26 cellular contexts compared by ENCODE assay signal in genomic region chr13:110056640-110057039, GRCh38.
"Had no signal": no experiment of that assay in that cellular context is flagged by ENCODE, and none has a peak within 500 bp of the region (broad histone marks: within the 10 kb centered on the region; RNA-seq: fewer than 3 reads in every experiment).

No MANE protein-coding gene starts in this region.

- H3K4me3 ChIP-seq: SK-N-MC had no signal

- H3K27ac Mint-ChIP-seq: activated B cell treated with CpG ODN at 0.5 μM for 24 hours; activated CD4-positive, alpha-beta memory T cell treated with anti-CD3 and anti-CD28 coated beads, Interleukin-2, amount 10 ng/mL, durations not matched to agents 7 days and 5 days; activated naive CD4-positive, alpha-beta T cell treated with anti-CD3 and anti-CD28 coated beads for 36 hours; activated naive CD8-positive, alpha-beta T cell; activated T-helper 17 cell treated with anti-CD3 and anti-CD28 coated beads, Interleukin-2, amount 50 U/mL, for 72 hours; T-cell had no signal

- H3K27me3 Mint-ChIP-seq: activated B cell treated with CpG ODN at 0.5 μM for 24 hours; activated CD4-positive, alpha-beta memory T cell treated with anti-CD3 and anti-CD28 coated beads, Interleukin-2, amount 10 ng/mL, durations not matched to agents 7 days and 5 days had no signal

- H3K36me3 Mint-ChIP-seq: activated naive CD8-positive, alpha-beta T cell; T-cell had no signal

- H3K27ac ChIP-seq: SK-N-MC had no signal

- H3K4me1 Mint-ChIP-seq: activated B cell treated with CpG ODN at 0.5 μM for 24 hours; activated T-helper 17 cell treated with anti-CD3 and anti-CD28 coated beads, Interleukin-2, amount 50 U/mL, for 72 hours had no signal

- DNase-seq: activated B cell treated with CpG ODN at 0.5 μM for 24 hours; activated CD4-positive, alpha-beta memory T cell treated with anti-CD3 and anti-CD28 coated beads, Interleukin-2, amount 10 ng/mL, durations not matched to agents 7 days and 5 days; activated CD4-positive, alpha-beta T cell treated with anti-CD3 and anti-CD28 coated beads, Interleukin-2, amount 50 U/mL, for 1 hour; activated gamma-delta T cell; activated naive CD4-positive, alpha-beta T cell treated with anti-CD3 and anti-CD28 coated beads for 36 hours; activated T-cell treated with anti-CD3 and anti-CD28 coated beads for 4 hours; activated T-cell treated with anti-CD3 and anti-CD28 coated beads, Interleukin-2, amount 50 U/mL, for 48 hours; MV-4-11; NCI-H1092 treated with DMSO at 0.1 percent for 48 hours; NCI-H1436; NCI-H1694 treated with DMSO at 0.1 percent for 48 hours; NCI-H2081; NCI-H510A treated with DMSO at 0.1 percent for 48 hours; NCI-H69; NK-92 treated with Interleukin-12 subunit alpha and Interleukin-12 subunit beta, amount 100 ng/mL, for 24 hours; OCI-M1; RPMI8226; T-cell; T-helper 2 cell; T1000 had no signal

- FAIRE-seq: TTC549 had no signal

- H3K4me3 Mint-ChIP-seq: activated B cell treated with CpG ODN at 0.5 μM for 24 hours; activated CD4-positive, alpha-beta memory T cell treated with anti-CD3 and anti-CD28 coated beads, Interleukin-2, amount 10 ng/mL, durations not matched to agents 7 days and 5 days; activated naive CD4-positive, alpha-beta T cell treated with anti-CD3 and anti-CD28 coated beads for 36 hours; activated naive CD8-positive, alpha-beta T cell; activated T-helper 17 cell treated with anti-CD3 and anti-CD28 coated beads, Interleukin-2, amount 50 U/mL, for 72 hours; T-cell had no signal

- ATAC-seq: activated T-helper 17 cell treated with anti-CD3 and anti-CD28 coated beads, Interleukin-2, amount 50 U/mL, for 72 hours; Panc1; Right ventricle myocardium inferior; T-cell had no signal

- H3K9me3 Mint-ChIP-seq: activated naive CD4-positive, alpha-beta T cell treated with anti-CD3 and anti-CD28 coated beads for 36 hours; activated T-helper 17 cell treated with anti-CD3 and anti-CD28 coated beads, Interleukin-2, amount 50 U/mL, for 72 hours had no signal
